17 cellular contexts compared by ENCODE assay signal in genomic region chr3:129609591-129610169, GRCh38. TPM values are rescaled to one million over a fixed set of nuclear protein-coding genes. Genes with fewer than 3 reads are reported as not detected.
DNase-seq lines count a peak whose midpoint lies in the region; ATAC-seq and TF ChIP-seq lines count a peak whose summit lies in the region.
"Had no signal": no experiment of that assay in that cellular context is flagged by ENCODE, and none has a peak within 500 bp of the region (broad histone marks: within the 10 kb centered on the region; RNA-seq: fewer than 3 reads in every experiment).

No MANE protein-coding gene starts in this region.

- in situ Hi-C loops in GM13977 (cut with MboI; ENCODE audit: low pct_unique_long_range_greater_than_20kb, low sequenced_read_pairs, unreplicated experiment), result no loop called here

- peaks cover 2% of the 10 kb centered on the region for H3K9me3 Mint-ChIP-seq in neural progenitor cell
- no peaks in the 10 kb centered on the region for H3K9me3 Mint-ChIP-seq in activated T-helper 17 cell treated with anti-CD3 and anti-CD28 coated beads, Interleukin-2, amount 50 U/mL, for 72 hours
- H3K9me3 Mint-ChIP-seq: activated CD4-positive, alpha-beta memory T cell treated with anti-CD3 and anti-CD28 coated beads, Interleukin-2, amount 10 ng/mL, durations not matched to agents 7 days and 5 days had no signal

- peaks cover 26% of the 10 kb centered on the region for H3K4me1 Mint-ChIP-seq in neural progenitor cell
- H3K4me1 Mint-ChIP-seq in activated T-helper 17 cell treated with anti-CD3 and anti-CD28 coated beads, Interleukin-2, amount 50 U/mL, for 72 hours, result peaks cover 2% of the 10 kb centered on the region

- peaks cover 34% of the 10 kb centered on the region for H3F3A ChIP-seq in neural progenitor cell (ENCODE audit: low read depth)

- H2AFZ ChIP-seq in neural progenitor cell (replicated peaks), result no peak overlapping the region

- H3K4me2 ChIP-seq in neural progenitor cell, result no peak overlapping the region

- H3K27ac ChIP-seq in HUES6 (ENCODE audit: low read depth, low read length), result peak overlapping the region; percentile 30; the same call in 1 of the 2 replicates
- no peak overlapping the region for H3K27ac ChIP-seq in neural progenitor cell
- H3K27ac ChIP-seq: pancreas, RWPE1 had no signal

- H3K36me3 Mint-ChIP-seq in neural progenitor cell, result no peaks in the 10 kb centered on the region
- H3K36me3 Mint-ChIP-seq in activated T-helper 17 cell treated with anti-CD3 and anti-CD28 coated beads, Interleukin-2, amount 50 U/mL, for 72 hours (ENCODE audit: low read depth), result no peaks in the 10 kb centered on the region

- H3K79me2 ChIP-seq in neural progenitor cell (ENCODE audit: low read depth), result no peaks in the 10 kb centered on the region

- H3K27me3 Mint-ChIP-seq in neural progenitor cell (ENCODE audit: insufficient read depth, low read depth), result peaks cover 16% of the 10 kb centered on the region
- peaks cover 3% of the 10 kb centered on the region for H3K27me3 Mint-ChIP-seq in activated T-helper 17 cell treated with anti-CD3 and anti-CD28 coated beads, Interleukin-2, amount 50 U/mL, for 72 hours

- H3K9ac ChIP-seq in HUES6 (ENCODE audit: low read length) (peak overlapping the region; percentile 49), neural progenitor cell (no peak overlapping the region)

- TF ChIP-seq CTCF in choroid plexus epithelial cell (conservative IDR thresholded peaks at IDR 0.05; ENCODE audit: low read depth, low read length), result no peak
- no peak for TF ChIP-seq CTCF in neural progenitor cell (IDR thresholded peaks at IDR 0.05)
- no peak for TF ChIP-seq CTCF in GM13977 (IDR thresholded peaks at IDR 0.05; ENCODE audit: extremely low read depth, insufficient read depth, missing control alignments)

- H3K4me1 ChIP-seq in HUES6 (ENCODE audit: control insufficient read depth, insufficient read depth, low read length) (peaks cover 51% of the 10 kb centered on the region), neural progenitor cell (peaks cover 10% of the 10 kb centered on the region)

- peaks cover 15% of the 10 kb centered on the region for H3K27me3 ChIP-seq in HUES6 (ENCODE audit: control insufficient read depth, insufficient read depth, low read length)
- H3K27me3 ChIP-seq in neural progenitor cell, result peaks cover 38% of the 10 kb centered on the region
- H3K27me3 ChIP-seq: pancreas had no signal

- H3K9me3 ChIP-seq in HUES6 (ENCODE audit: control insufficient read depth, insufficient read depth, low read depth, low read length) (no peaks in the 10 kb centered on the region), neural progenitor cell (ENCODE audit: low read depth) (no peaks in the 10 kb centered on the region)
- H3K9me3 ChIP-seq: HAP-1, pancreas had no signal

- H4K20me1 ChIP-seq in neural progenitor cell (ENCODE audit: low read depth), result peaks cover 8% of the 10 kb centered on the region

- DNase-seq in A172 (ENCODE audit: low spot score), result peak; percentile 87
- peak; percentile 61 for DNase-seq in choroid plexus epithelial cell (ENCODE audit: low read depth)
- DNase-seq in neural progenitor cell (ENCODE audit: low spot score), result no peak
- no peak for DNase-seq in GM13977 (ENCODE audit: low spot score)
- no peak for DNase-seq in posterior cingulate gyrus
- DNase-seq in NCI-H146 treated with DMSO at 0.1 percent for 48 hours (lab: John Stamatoyannopoulos, UW; ENCODE audit: unreplicated experiment), result no peak
- DNase-seq: activated CD4-positive, alpha-beta memory T cell treated with anti-CD3 and anti-CD28 coated beads, Interleukin-2, amount 10 ng/mL, durations not matched to agents 7 days and 5 days; activated gamma-delta T cell; central memory CD4-positive, alpha-beta T cell; NCI-H1092; NCI-H526; T1000 had no signal

- H3K36me3 ChIP-seq in HUES6 (ENCODE audit: control insufficient read depth, insufficient read depth, low read length), result no peaks in the 10 kb centered on the region
- H3K36me3 ChIP-seq in neural progenitor cell, result no peaks in the 10 kb centered on the region
- H3K36me3 ChIP-seq: HAP-1, pancreas had no signal

- ATAC-seq in activated T-helper 17 cell treated with anti-CD3 and anti-CD28 coated beads, Interleukin-2, amount 50 U/mL, for 72 hours (replicated peaks), result no peak
- ATAC-seq: pancreas had no signal

- H3K4me3 ChIP-seq in HUES6 (ENCODE audit: low read depth, low read length) (no peak overlapping the region), choroid plexus epithelial cell (ENCODE audit: low read depth, low read length) (no peak overlapping the region), neural progenitor cell (no peak overlapping the region)
- H3K4me3 ChIP-seq: HAP-1, pancreas had no signal

- intact Hi-C loops in posterior cingulate gyrus (cut with DNase I), result loop anchor here (5.0 kb wide), 1 partner anchor 117 kb away; no protein-coding TSS in a partner anchor

- no peak overlapping the region for H3K4me3 Mint-ChIP-seq in neural progenitor cell
- no peak overlapping the region for H3K4me3 Mint-ChIP-seq in activated T-helper 17 cell treated with anti-CD3 and anti-CD28 coated beads, Interleukin-2, amount 50 U/mL, for 72 hours
- H3K4me3 Mint-ChIP-seq: activated CD4-positive, alpha-beta memory T cell treated with anti-CD3 and anti-CD28 coated beads, Interleukin-2, amount 10 ng/mL, durations not matched to agents 7 days and 5 days had no signal

- peak overlapping the region; percentile 2 for H3K27ac Mint-ChIP-seq in neural progenitor cell
- no peak overlapping the region for H3K27ac Mint-ChIP-seq in activated T-helper 17 cell treated with anti-CD3 and anti-CD28 coated beads, Interleukin-2, amount 50 U/mL, for 72 hours
- H3K27ac Mint-ChIP-seq: activated CD4-positive, alpha-beta memory T cell treated with anti-CD3 and anti-CD28 coated beads, Interleukin-2, amount 10 ng/mL, durations not matched to agents 7 days and 5 days had no signal

RNA-seq across cellular contexts. Expression of gene PLXND1, which starts 3.2 kb away (rescaled TPM):
- total RNA-seq in A172 (2014; rRNA removed; shearing (Covaris generic)), result 210 and 219 TPM in 2 replicates
- total RNA-seq in neural progenitor cell (ENCODE audit: low replicate concordance), result 9.0 and 12.9 TPM in 2 replicates
- 1 to 10 TPM; 6.2 to 7.4 TPM for total RNA-seq in activated T-helper 17 cell treated with anti-CD3 and anti-CD28 coated beads, Interleukin-2, amount 50 U/mL, for 72 hours

Comparison
In these comparisons a context has a peak if more than half of its experiments do, and no peak if none do; other contexts are left out.
1. DNase-seq: peak in A172 (single experiment) and choroid plexus epithelial cell (single experiment); none in neural progenitor cell (single experiment), GM13977 (single experiment), posterior cingulate gyrus (0 of 10) and NCI-H146 treated with DMSO at 0.1 percent for 48 hours (single experiment).
2. RNA of gene PLXND1, which starts 3.2 kb away (total RNA-seq): 210 to 219 TPM in A172; 9.0 to 12.9 TPM in neural progenitor cell and 6.2 to 7.4 TPM in activated T-helper 17 cell treated with anti-CD3 and anti-CD28 coated beads, Interleukin-2, amount 50 U/mL, for 72 hours; every median in the first group is over 10 times any median in the second.